ENCODE assay signal across 18 cellular contexts in the genomic region with DNA sequence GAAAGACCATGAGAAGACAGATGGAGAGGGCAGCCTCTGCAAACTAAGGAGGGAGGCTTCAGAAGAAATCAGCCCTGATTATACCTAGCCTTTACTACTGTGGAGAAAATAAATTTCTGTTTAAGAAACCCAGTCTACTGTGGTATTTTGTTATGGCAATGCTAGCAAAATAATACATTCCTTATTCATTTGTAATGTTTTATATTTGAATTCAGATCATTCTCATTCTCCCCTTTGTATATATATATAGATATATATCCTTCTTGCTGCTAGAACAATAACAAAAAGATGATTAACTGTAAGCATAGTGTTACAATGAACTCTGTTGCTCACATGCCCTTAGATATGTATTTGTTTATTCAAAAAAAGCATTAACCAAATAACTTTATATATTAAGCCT.
"Had no signal": no experiment of that assay in that cellular context is flagged by ENCODE, and none has a peak within 500 bp of the region (broad histone marks: within the 10 kb centered on the region; RNA-seq: fewer than 3 reads in every experiment).

No MANE protein-coding gene starts in this region.

- H3K27ac Mint-ChIP-seq: activated naive CD4-positive, alpha-beta T cell treated with anti-CD3 and anti-CD28 coated beads for 36 hours; activated T-helper 17 cell treated with anti-CD3 and anti-CD28 coated beads, Interleukin-2, amount 50 U/mL, for 72 hours; stimulated activated naive B cell treated with anti-CD40 and anti-IgM and Interleukin-4, amounts not matched to agents 10 μg/mL and 1 μg/mL and 100 μg/mL, for 72 hours had no signal

- H3K27me3 Mint-ChIP-seq: activated T-helper 17 cell treated with anti-CD3 and anti-CD28 coated beads, Interleukin-2, amount 50 U/mL, for 72 hours; stimulated activated naive B cell treated with anti-CD40 and anti-IgM and Interleukin-4, amounts not matched to agents 10 μg/mL and 1 μg/mL and 100 μg/mL, for 72 hours had no signal

- H3K9me3 ChIP-seq: heart left ventricle, ovary had no signal

- H3K36me3 Mint-ChIP-seq: stimulated activated naive B cell treated with anti-CD40 and anti-IgM and Interleukin-4, amounts not matched to agents 10 μg/mL and 1 μg/mL and 100 μg/mL, for 72 hours had no signal

- H3K4me1 Mint-ChIP-seq: activated T-helper 17 cell treated with anti-CD3 and anti-CD28 coated beads, Interleukin-2, amount 50 U/mL, for 72 hours; stimulated activated naive B cell treated with anti-CD40 and anti-IgM and Interleukin-4, amounts not matched to agents 10 μg/mL and 1 μg/mL and 100 μg/mL, for 72 hours had no signal

- H3K36me3 ChIP-seq: heart left ventricle, ovary had no signal

- H3K4me3 ChIP-seq: heart left ventricle, lung, ovary, skin epidermis had no signal

- H3K27ac ChIP-seq: ovary, skin epidermis had no signal

- H3K27me3 ChIP-seq: heart left ventricle, ovary had no signal

- H3K9me3 Mint-ChIP-seq: activated naive CD4-positive, alpha-beta T cell treated with anti-CD3 and anti-CD28 coated beads for 36 hours; activated T-helper 17 cell treated with anti-CD3 and anti-CD28 coated beads, Interleukin-2, amount 50 U/mL, for 72 hours; neural crest cell; stimulated activated naive B cell treated with anti-CD40 and anti-IgM and Interleukin-4, amounts not matched to agents 10 μg/mL and 1 μg/mL and 100 μg/mL, for 72 hours had no signal

- H3K4me3 Mint-ChIP-seq: activated naive CD4-positive, alpha-beta T cell treated with anti-CD3 and anti-CD28 coated beads for 36 hours; activated T-helper 17 cell treated with anti-CD3 and anti-CD28 coated beads, Interleukin-2, amount 50 U/mL, for 72 hours; neural crest cell; stimulated activated naive B cell treated with anti-CD40 and anti-IgM and Interleukin-4, amounts not matched to agents 10 μg/mL and 1 μg/mL and 100 μg/mL, for 72 hours had no signal

- DNase-seq: activated CD4-positive, alpha-beta T cell treated with anti-CD3 and anti-CD28 coated beads, Interleukin-2, amount 50 U/mL, for 48 hours; activated naive CD4-positive, alpha-beta T cell treated with anti-CD3 and anti-CD28 coated beads for 36 hours; central memory CD4-positive, alpha-beta T cell; cortex of kidney; effector CD8-positive, alpha-beta T cell; foreskin melanocyte; heart left ventricle; left colon; midbrain; ovary; stimulated activated CD4-positive, alpha-beta T cell treated with anti-CD3 and anti-CD28 coated beads, Interleukin-15, amount 100 ng/mL, for 24 hours; stimulated activated CD4-positive, alpha-beta T cell treated with anti-CD3 and anti-CD28 coated beads, Interleukin-4, amount 100 ng/mL, for 1 hour; stimulated activated naive B cell treated with anti-CD40 and anti-IgM and Interleukin-4, amounts not matched to agents 10 μg/mL and 1 μg/mL and 100 μg/mL, for 72 hours; trophoblast cell had no signal
